ENCODE assay signal across 6 cellular contexts in genomic region chr19:57500400-57500799, GRCh38. TPM values are rescaled to one million over a fixed set of nuclear protein-coding genes. Genes with fewer than 3 reads are reported as not detected.
DNase-seq lines count a peak whose midpoint lies in the region; TF ChIP-seq lines count a peak whose summit lies in the region.
"Not testable (repeated sequence)": the region's sequence is repeated elsewhere in the genome, so short reads cannot be mapped to it uniquely, and the experiment has no call there.

No MANE protein-coding gene starts in this region.

- not testable (repeated sequence) for H3K4me1 ChIP-seq in HUES64 (ENCODE audit: insufficient read depth, low read length); sigmoid colon

- H3K4me3 Mint-ChIP-seq in CD14-positive monocyte, result peak overlapping the region; percentile 73 to 79

- not testable (repeated sequence) for TF ChIP-seq POLR2A in sigmoid colon (IDR thresholded peaks at IDR 0.05)

- not testable (repeated sequence) for H3K9ac ChIP-seq in HUES64 (ENCODE audit: low read depth, low read length)

- H3K27me3 Mint-ChIP-seq in CD14-positive monocyte (ENCODE audit: low read depth in 3 of 3), result not testable (repeated sequence)

- not testable (repeated sequence) for H3K36me3 ChIP-seq in HUES64 (ENCODE audit: insufficient read depth, low read length)
- peaks cover 2 to 20% (median 3%) of the 10 kb centered on the region in 4 donors for H3K36me3 ChIP-seq in sigmoid colon

- peaks cover 38 to 40% of the 10 kb centered on the region in 2 donors for H3K36me3 Mint-ChIP-seq in CD14-positive monocyte

- H3K9me3 Mint-ChIP-seq in CD14-positive monocyte, result peaks cover 55 to 88% (median 70%) of the 10 kb centered on the region in 7 donors

- peak overlapping the region; percentile 56 for H3K4me3 ChIP-seq in HUES64 (ENCODE audit: low read length)
- H3K4me3 ChIP-seq in WI38 (ENCODE audit: low read depth, low read length), result peak overlapping the region; percentile 61
- H3K4me3 ChIP-seq in sigmoid colon, result peak overlapping the region in 3 of 4 donors; percentile 86 to 88 (median 88)

- peaks cover 10% of the 10 kb centered on the region for H3K4me1 Mint-ChIP-seq in CD14-positive monocyte

- H3K9me3 ChIP-seq in HUES64 (ENCODE audit: insufficient read depth, low read depth, low read length), result not testable (repeated sequence)
- H3K9me3 ChIP-seq in sigmoid colon, result peaks cover 0 to 13% (median 3%) of the 10 kb centered on the region in 4 donors

- TF ChIP-seq CTCF in CD14-positive monocyte (IDR thresholded peaks at IDR 0.05); WI38 (IDR thresholded peaks at IDR 0.05; ENCODE audit: low read depth, low read length); sigmoid colon (IDR thresholded peaks at IDR 0.05): not testable (repeated sequence)

- TF ChIP-seq EP300 in sigmoid colon (IDR thresholded peaks at IDR 0.05), result not testable (repeated sequence)

- WGBS in HUES64, result 69% methylated on average over 1 of the region's 4 CpGs
- WGBS in sigmoid colon, 2 donors, result 6 to 23% methylated on average over 1 of the region's 4 CpGs

- DNase-seq in CD14-positive monocyte (ENCODE audit: low spot score); sigmoid colon: not testable (repeated sequence)
- DNase-seq in dermis blood vessel endothelial cell (peak; percentile 32), iris pigment epithelial cell (ENCODE audit: low read depth) (peak; percentile 53)

- not testable (repeated sequence) for H3K27ac ChIP-seq in HUES64 (ENCODE audit: low read depth, low read length); sigmoid colon

- H3K27me3 ChIP-seq in HUES64 (ENCODE audit: insufficient read depth, low read length); sigmoid colon: not testable (repeated sequence)

- peak overlapping the region in 1 of 7 donors; percentile 4 for H3K27ac Mint-ChIP-seq in CD14-positive monocyte

- intact Hi-C loops in CD14-positive monocyte (cut with micrococcal nuclease), result loop anchor here in 1 of 2 donors (5.0 kb wide), 1 partner anchor 77 kb away; the partner anchor contains the start of gene ZNF416
- intact Hi-C loops in sigmoid colon (cut with DNase I), result not testable (repeated sequence)

RNA-seq across cellular contexts. Expression of gene ZNF773, which starts 0.7 kb away (rescaled TPM):
- polyA plus RNA-seq in CD14-positive monocyte, result under 1 TPM; 0.87 to 0.92 TPM
- polyA plus RNA-seq in HUES64 (2013, experiment 1 of 2), result 4.6 TPM
- 5.4 TPM for polyA plus RNA-seq in HUES64 (2013, experiment 2 of 2)
- total RNA-seq in dermis blood vessel endothelial cell, result 15.3 and 17.5 TPM in 2 replicates
- 10 to 100 TPM in 3 of 4 donors, 1 to 10 TPM in 1; 8.4 to 34.1 (median 20.9) TPM for total RNA-seq in sigmoid colon
- polyA plus RNA-seq in sigmoid colon, result 1 to 10 TPM; 1.2 to 4.6 (median 1.6) TPM

RNA-seq across cellular contexts. Expression of gene ZNF419, which starts 12.8 kb away (rescaled TPM):
- 1 to 10 TPM; 1.4 to 1.6 TPM for polyA plus RNA-seq in CD14-positive monocyte
- polyA plus RNA-seq in HUES64 (2013, experiment 1 of 2), result 5.2 TPM
- polyA plus RNA-seq in HUES64 (2013, experiment 2 of 2), result 6.8 TPM
- 7.8 and 12.6 TPM in 2 replicates for total RNA-seq in dermis blood vessel endothelial cell
- total RNA-seq in sigmoid colon, result 10 to 100 TPM in 2 of 4 donors, 1 to 10 TPM in 2; 5.2 to 16.1 (median 11.1) TPM
- 1 to 10 TPM; 1.4 to 3.9 (median 3.0) TPM for polyA plus RNA-seq in sigmoid colon

RNA-seq across cellular contexts. Expression of gene ZNF772, which starts 23.0 kb away (rescaled TPM):
- 1 to 10 TPM in 1 of 2 donors, under 1 TPM in 1; 0.99 to 1.2 TPM for polyA plus RNA-seq in CD14-positive monocyte
- 5.9 TPM for polyA plus RNA-seq in HUES64 (2013, experiment 1 of 2)
- 6.5 TPM for polyA plus RNA-seq in HUES64 (2013, experiment 2 of 2)
- 19.3 and 22.3 TPM in 2 replicates for total RNA-seq in dermis blood vessel endothelial cell
- 10 to 100 TPM; 12.8 to 17.1 (median 15.5) TPM for total RNA-seq in sigmoid colon
- 1 to 10 TPM in 1 of 3 donors, under 1 TPM in 2; 0.23 to 3.4 (median 0.60) TPM for polyA plus RNA-seq in sigmoid colon

RNA-seq across cellular contexts. Expression of gene ZNF549, which starts 26.8 kb away (rescaled TPM):
- polyA plus RNA-seq in CD14-positive monocyte (under 1 TPM; 0.54 to 0.74 TPM), sigmoid colon (1 to 10 TPM in 2 of 3 donors, under 1 TPM in 1; 0.46 to 2.6 (median 1.2) TPM)
- polyA plus RNA-seq in HUES64 (2013, experiment 1 of 2), result 5.9 TPM
- 7.2 TPM for polyA plus RNA-seq in HUES64 (2013, experiment 2 of 2)
- total RNA-seq in dermis blood vessel endothelial cell (4.8 and 5.8 TPM in 2 replicates), sigmoid colon (1 to 10 TPM; 4.2 to 6.4 (median 5.5) TPM)

RNA-seq across cellular contexts. Expression of gene VN1R1, which starts 43.5 kb away (rescaled TPM):
- polyA plus RNA-seq in CD14-positive monocyte (under 1 TPM in 1 of 2 donors, not detected in 1; 0.07 TPM), sigmoid colon (under 1 TPM in 1 of 3 donors, not detected in 2; 0.50 TPM)
- polyA plus RNA-seq in HUES64 (2013, experiment 1 of 2), result 0.30 TPM
- polyA plus RNA-seq in HUES64 (2013, experiment 2 of 2), result 0.38 TPM
- total RNA-seq in dermis blood vessel endothelial cell (0.28 and 0.34 TPM in 2 replicates), sigmoid colon (1 to 10 TPM in 3 of 4 donors, under 1 TPM in 1; 0.49 to 1.4 (median 1.2) TPM)
